In the genomic region with DNA sequence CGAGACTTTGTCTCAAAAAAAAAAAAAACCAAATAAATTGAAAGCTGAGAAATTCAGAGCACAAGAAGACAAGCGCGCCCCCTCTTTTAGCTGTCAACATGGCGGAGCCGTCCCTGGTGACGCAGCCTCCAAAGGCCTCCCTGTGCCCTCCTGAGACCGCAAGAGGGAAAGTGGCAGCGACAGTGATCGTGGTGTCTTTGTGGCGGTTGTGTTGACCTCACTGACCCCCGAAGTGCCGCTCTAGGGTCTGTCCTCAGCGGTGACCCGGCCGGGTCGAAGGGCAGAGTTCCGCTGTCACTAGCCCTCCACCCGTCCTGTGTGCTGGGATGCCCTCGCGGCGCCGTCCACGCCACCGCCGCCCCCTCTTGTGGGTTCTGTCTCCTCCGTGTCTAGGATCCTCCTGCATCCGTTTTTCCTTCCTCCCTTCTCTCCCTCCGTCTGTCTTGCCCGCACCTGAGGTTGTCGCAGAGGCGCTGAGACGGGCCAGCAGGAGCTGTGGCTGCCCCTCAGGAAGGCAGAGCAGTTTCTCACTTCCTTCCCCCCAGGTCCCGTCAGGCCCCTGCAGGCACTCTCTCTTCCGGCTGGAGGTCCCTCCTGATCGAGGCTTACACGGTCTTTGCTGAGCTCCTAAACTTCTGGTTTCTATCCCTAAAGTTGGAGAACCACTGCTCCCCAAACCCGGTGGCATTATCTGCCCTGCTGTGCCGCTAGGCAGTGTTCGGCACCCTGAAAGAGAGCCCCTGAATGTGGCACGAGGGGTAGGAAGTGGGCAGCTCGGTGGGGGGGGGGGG, we compare ENCODE assay signal across 9 cellular contexts. TPM values are rescaled to one million over a fixed set of nuclear protein-coding genes. Genes with fewer than 3 reads are reported as not detected.
A peak's percentile ranks its signal among the peaks of the same experiment; 100 is the strongest.
DNase-seq lines count a peak whose midpoint lies in the region; ATAC-seq, FAIRE-seq and TF ChIP-seq lines count a peak whose summit lies in the region.
"Had no signal": no experiment of that assay in that cellular context is flagged by ENCODE, and none has a peak within 500 bp of the region (broad histone marks: within the 10 kb centered on the region; RNA-seq: fewer than 3 reads in every experiment).

No MANE protein-coding gene starts in this region.

- peaks cover 9% of the 10 kb centered on the region for H3K4me1 ChIP-seq in hepatocyte (ENCODE audit: insufficient read depth)

- peak overlapping the region; percentile 77 for H3K4me3 Mint-ChIP-seq in activated CD8-positive, alpha-beta T cell treated with anti-CD3 and anti-CD28 coated beads for 36 hours
- peak overlapping the region; percentile 84 for H3K4me3 Mint-ChIP-seq in stimulated activated naive CD8-positive, alpha-beta T cell treated with anti-CD3 and anti-CD28 coated beads, Interleukin-15, Interleukin-2, amounts not matched to agents 100 ng/mL and 50 ng/mL, for 24 hours

- peaks cover 54% of the 10 kb centered on the region for H3K79me2 ChIP-seq in hepatocyte

- no peaks in the 10 kb centered on the region for H3K9me3 Mint-ChIP-seq in activated CD8-positive, alpha-beta T cell treated with anti-CD3 and anti-CD28 coated beads for 36 hours
- H3K9me3 Mint-ChIP-seq in stimulated activated naive CD8-positive, alpha-beta T cell treated with anti-CD3 and anti-CD28 coated beads, Interleukin-15, Interleukin-2, amounts not matched to agents 100 ng/mL and 50 ng/mL, for 24 hours = no peaks in the 10 kb centered on the region

- no peak overlapping the region for H2AFZ ChIP-seq in hepatocyte

- no peak for FAIRE-seq in frontal cortex (lab: Jason Lieb, UNC)
- FAIRE-seq: islet of Langerhans had no signal

- H4K20me1 ChIP-seq in hepatocyte (ENCODE audit: insufficient read depth, poor library complexity, severe bottlenecking) = no peaks in the 10 kb centered on the region

- H3K36me3 Mint-ChIP-seq in activated CD8-positive, alpha-beta T cell treated with anti-CD3 and anti-CD28 coated beads for 36 hours (ENCODE audit: low read depth) = peaks cover 81% of the 10 kb centered on the region
- peaks cover 76% of the 10 kb centered on the region for H3K36me3 Mint-ChIP-seq in stimulated activated naive CD8-positive, alpha-beta T cell treated with anti-CD3 and anti-CD28 coated beads, Interleukin-15, Interleukin-2, amounts not matched to agents 100 ng/mL and 50 ng/mL, for 24 hours (ENCODE audit: low read depth)

- CTCF ChIA-PET in activated CD8-positive, alpha-beta T cell treated with anti-CD3 and anti-CD28 coated beads for 36 hours (lab: Charles Lee) = interaction anchor here (0.7 to 8.3 kb wide), 6 partner anchors 11 to 125 kb away, joined by 3 to 110 read pairs (median 4); partner anchors contain the start of genes FEM1A and PLIN3

- TF ChIP-seq CTCF in GM20000 (IDR thresholded peaks at IDR 0.05; ENCODE audit: extremely low read depth, missing control alignments) (no peak), hepatocyte (IDR thresholded peaks at IDR 0.05; ENCODE audit: poor library complexity) (no peak)
- TF ChIP-seq CTCF in activated CD8-positive, alpha-beta T cell treated with anti-CD3 and anti-CD28 coated beads for 36 hours (IDR thresholded peaks at IDR 0.05) = no peak

- no peak overlapping the region for H3K4me2 ChIP-seq in hepatocyte

- H3K9me3 ChIP-seq in hepatocyte (ENCODE audit: low read depth) = no peaks in the 10 kb centered on the region

- POLR2A ChIA-PET in activated CD8-positive, alpha-beta T cell treated with anti-CD3 and anti-CD28 coated beads for 36 hours (lab: Charles Lee) = interaction anchor here (0.9 to 8.5 kb wide), 9 partner anchors 8 to 55 kb away, joined by 3 to 82 read pairs (median 3); partner anchors contain the start of gene PLIN3

- H3K36me3 ChIP-seq in hepatocyte (replicated peaks; ENCODE audit: insufficient read depth, low read depth) = no peaks in the 10 kb centered on the region

- ATAC-seq in activated CD8-positive, alpha-beta T cell treated with anti-CD3 and anti-CD28 coated beads for 36 hours = peak; percentile 10

- peaks cover 56% of the 10 kb centered on the region for H3K4me1 Mint-ChIP-seq in activated CD8-positive, alpha-beta T cell treated with anti-CD3 and anti-CD28 coated beads for 36 hours (ENCODE audit: low read depth)
- peaks cover 54% of the 10 kb centered on the region for H3K4me1 Mint-ChIP-seq in stimulated activated naive CD8-positive, alpha-beta T cell treated with anti-CD3 and anti-CD28 coated beads, Interleukin-15, Interleukin-2, amounts not matched to agents 100 ng/mL and 50 ng/mL, for 24 hours (ENCODE audit: low read depth)

- peak overlapping the region; percentile 43 for H3K27ac ChIP-seq in hepatocyte

- no peak overlapping the region for H3K4me3 ChIP-seq in hepatocyte

- intact Hi-C loops in activated CD8-positive, alpha-beta T cell treated with anti-CD3 and anti-CD28 coated beads for 36 hours (cut with micrococcal nuclease) = no loop called here

- DNase-seq in GM20000 (ENCODE audit: low spot score) (peak; percentile 74), hepatocyte (ENCODE audit: low spot score) (no peak), frontal cortex (ENCODE audit: low spot score in 2 of 2) (no peak), HUDEP-2 (lab: John Stamatoyannopoulos, UW; ENCODE audit: unreplicated experiment in 76 of 76) (no peak), NCI-H2029 (lab: John Stamatoyannopoulos, UW) (no peak), COR-L47 (lab: John Stamatoyannopoulos, UW) (no peak)
- peak; percentile 67 for DNase-seq in activated CD8-positive, alpha-beta T cell treated with anti-CD3 and anti-CD28 coated beads for 36 hours

- H3K9me2 ChIP-seq in hepatocyte (replicated peaks; ENCODE audit: insufficient read depth) = no peaks in the 10 kb centered on the region

- peak overlapping the region; percentile 87 for H3K27ac Mint-ChIP-seq in activated CD8-positive, alpha-beta T cell treated with anti-CD3 and anti-CD28 coated beads for 36 hours
- peak overlapping the region; percentile 84 for H3K27ac Mint-ChIP-seq in stimulated activated naive CD8-positive, alpha-beta T cell treated with anti-CD3 and anti-CD28 coated beads, Interleukin-15, Interleukin-2, amounts not matched to agents 100 ng/mL and 50 ng/mL, for 24 hours

- H3K27me3 Mint-ChIP-seq in activated CD8-positive, alpha-beta T cell treated with anti-CD3 and anti-CD28 coated beads for 36 hours = no peaks in the 10 kb centered on the region
- H3K27me3 Mint-ChIP-seq in stimulated activated naive CD8-positive, alpha-beta T cell treated with anti-CD3 and anti-CD28 coated beads, Interleukin-15, Interleukin-2, amounts not matched to agents 100 ng/mL and 50 ng/mL, for 24 hours = no peaks in the 10 kb centered on the region

- H3K27me3 ChIP-seq in hepatocyte = no peaks in the 10 kb centered on the region

- 96% methylated on average over 38 of the region's 41 CpGs for WGBS in hepatocyte (ENCODE audit: low lambda C conversion rate, missing lambda C conversion rate)

RNA-seq across cellular contexts. Expression of gene UHRF1, which starts 7.2 kb away (rescaled TPM):
- total RNA-seq in activated CD8-positive, alpha-beta T cell treated with anti-CD3 and anti-CD28 coated beads for 36 hours = 100 to 1,000 TPM; 173 to 175 TPM
- total RNA-seq in hepatocyte (5.1 and 9.9 TPM in 2 replicates), frontal cortex (6.9 TPM)
- polyA plus RNA-seq in hepatocyte = 11.5 and 13.6 TPM in 2 replicates

RNA-seq across cellular contexts. Expression of gene ARRDC5, which starts 13.8 kb away (rescaled TPM):
- total RNA-seq in activated CD8-positive, alpha-beta T cell treated with anti-CD3 and anti-CD28 coated beads for 36 hours = under 1 TPM; 0.18 to 0.20 TPM
- total RNA-seq in hepatocyte (not detected in 2 replicates), frontal cortex (not detected)
- 0.12 TPM in 1 of 2 replicates, not detected in the other for polyA plus RNA-seq in hepatocyte

RNA-seq across cellular contexts. Expression of gene PLIN3, which starts 49.0 kb away (rescaled TPM):
- 10 to 100 TPM; 15.5 to 23.5 TPM for total RNA-seq in activated CD8-positive, alpha-beta T cell treated with anti-CD3 and anti-CD28 coated beads for 36 hours
- total RNA-seq in hepatocyte (97.8 and 108 TPM in 2 replicates), frontal cortex (6.9 TPM)
- polyA plus RNA-seq in hepatocyte = 118 and 121 TPM in 2 replicates

RNA-seq across cellular contexts. Expression of gene KDM4B, which starts 52.4 kb away (rescaled TPM):
- total RNA-seq in activated CD8-positive, alpha-beta T cell treated with anti-CD3 and anti-CD28 coated beads for 36 hours = 10 to 100 TPM; 46.3 to 46.6 TPM
- 18.4 and 22.2 TPM in 2 replicates for total RNA-seq in hepatocyte
- polyA plus RNA-seq in hepatocyte = 29.6 and 34.0 TPM in 2 replicates
- 24.5 TPM for total RNA-seq in frontal cortex

Comparison
In these comparisons a context has a peak if more than half of its experiments do, and no peak if none do; other contexts are left out.
1. DNase-seq: peak in GM20000 (single experiment) and activated CD8-positive, alpha-beta T cell treated with anti-CD3 and anti-CD28 coated beads for 36 hours (single experiment); none in hepatocyte (single experiment), frontal cortex (0 of 2), HUDEP-2 (0 of 76), NCI-H2029 (single experiment) and COR-L47 (single experiment).
2. RNA of gene UHRF1, which starts 7.2 kb away (total RNA-seq): 173 to 175 TPM in activated CD8-positive, alpha-beta T cell treated with anti-CD3 and anti-CD28 coated beads for 36 hours; 5.1 to 9.9 TPM in hepatocyte and 6.9 TPM in frontal cortex (single experiment); every median in the first group is over 10 times any median in the second.